Comparison of ENCODE assay signal across 21 cellular contexts in genomic region chr10:119947325-119947724, GRCh38.
"Had no signal": no experiment of that assay in that cellular context is flagged by ENCODE, and none has a peak within 500 bp of the region (broad histone marks: within the 10 kb centered on the region; RNA-seq: fewer than 3 reads in every experiment).

No MANE protein-coding gene starts in this region.

- H3K9me3 Mint-ChIP-seq: activated B cell treated with CpG ODN at 0.5 μM for 24 hours; activated CD8-positive, alpha-beta T cell treated with anti-CD3 and anti-CD28 coated beads for 36 hours; activated T-cell treated with anti-CD3 and anti-CD28 coated beads, Interleukin-2, amount 50 U/mL, for 72 hours; natural killer cell; T-helper 2 cell treated with Interferon-gamma antibody and Interleukin-4, amounts not matched to agents 5 μg/mL and 100 μg/mL, for 36 hours had no signal

- H3K27ac Mint-ChIP-seq: activated B cell treated with CpG ODN at 0.5 μM for 24 hours; activated CD8-positive, alpha-beta T cell treated with anti-CD3 and anti-CD28 coated beads for 36 hours; activated naive CD8-positive, alpha-beta T cell; activated T-cell treated with anti-CD3 and anti-CD28 coated beads, Interleukin-2, amount 50 U/mL, for 72 hours; natural killer cell; stimulated activated naive B cell treated with anti-CD40 and anti-IgM and Interleukin-4, amounts not matched to agents 10 μg/mL and 1 μg/mL and 100 μg/mL, for 72 hours; T-helper 2 cell treated with Interferon-gamma antibody and Interleukin-4, amounts not matched to agents 5 μg/mL and 100 μg/mL, for 36 hours had no signal

- H3K4me1 Mint-ChIP-seq: activated B cell treated with CpG ODN at 0.5 μM for 24 hours; natural killer cell; stimulated activated naive B cell treated with anti-CD40 and anti-IgM and Interleukin-4, amounts not matched to agents 10 μg/mL and 1 μg/mL and 100 μg/mL, for 72 hours had no signal

- H3K27ac ChIP-seq: coronary artery, hepatocyte, left ventricle myocardium inferior, tibial artery, vagina had no signal

- ATAC-seq: activated CD8-positive, alpha-beta T cell treated with anti-CD3 and anti-CD28 coated beads for 36 hours; activated T-cell treated with anti-CD3 and anti-CD28 coated beads, Interleukin-2, amount 50 U/mL, for 72 hours; natural killer cell; stimulated activated naive B cell treated with anti-CD40 and anti-IgM and Interleukin-4, amounts not matched to agents 10 μg/mL and 1 μg/mL and 100 μg/mL, for 72 hours had no signal

- H3K4me1 ChIP-seq: left ventricle myocardium inferior, tibial artery, vagina had no signal

- H3K27me3 Mint-ChIP-seq: activated B cell treated with CpG ODN at 0.5 μM for 24 hours; activated CD8-positive, alpha-beta T cell treated with anti-CD3 and anti-CD28 coated beads for 36 hours; activated naive CD8-positive, alpha-beta T cell; stimulated activated naive B cell treated with anti-CD40 and anti-IgM and Interleukin-4, amounts not matched to agents 10 μg/mL and 1 μg/mL and 100 μg/mL, for 72 hours had no signal

- DNase-seq: activated B cell treated with CpG ODN at 0.5 μM for 24 hours; activated CD4-positive, alpha-beta T cell treated with anti-CD3 and anti-CD28 coated beads for 48 hours; activated CD8-positive, alpha-beta memory T cell treated with anti-CD3 and anti-CD28 coated beads, Interleukin-2, amount 50 U/mL, for 4 hours; activated CD8-positive, alpha-beta T cell treated with anti-CD3 and anti-CD28 coated beads for 36 hours; activated gamma-delta T cell treated with Interleukin-2 at 50 U/mL for 16 hours; activated T-cell treated with anti-CD3 and anti-CD28 coated beads, Interleukin-2, amount 50 U/mL, for 72 hours; amniotic stem cell; central memory CD4-positive, alpha-beta T cell; effector CD4-positive, alpha-beta T cell; left ventricle myocardium inferior; mesendoderm; natural killer cell; retina; stimulated activated naive B cell treated with anti-CD40 and anti-IgM and Interleukin-4, amounts not matched to agents 10 μg/mL and 1 μg/mL and 100 μg/mL, for 72 hours; tibial artery had no signal

- H3K27me3 ChIP-seq: hepatocyte, tibial artery, vagina had no signal

- H3K4me2 ChIP-seq: hepatocyte had no signal

- H3K4me3 ChIP-seq: coronary artery, hepatocyte, left ventricle myocardium inferior, tibial artery, vagina had no signal

- H3K4me3 Mint-ChIP-seq: activated B cell treated with CpG ODN at 0.5 μM for 24 hours; activated CD8-positive, alpha-beta T cell treated with anti-CD3 and anti-CD28 coated beads for 36 hours; activated naive CD8-positive, alpha-beta T cell; activated T-cell treated with anti-CD3 and anti-CD28 coated beads, Interleukin-2, amount 50 U/mL, for 72 hours; natural killer cell; stimulated activated naive B cell treated with anti-CD40 and anti-IgM and Interleukin-4, amounts not matched to agents 10 μg/mL and 1 μg/mL and 100 μg/mL, for 72 hours; T-helper 2 cell treated with Interferon-gamma antibody and Interleukin-4, amounts not matched to agents 5 μg/mL and 100 μg/mL, for 36 hours had no signal

- H3K9me3 ChIP-seq: left ventricle myocardium inferior, tibial artery, vagina had no signal

- FAIRE-seq: keratinocyte had no signal

- H2AFZ ChIP-seq: hepatocyte had no signal

- H3K79me2 ChIP-seq: hepatocyte had no signal
